In genomic region chr3:109178701-109179100, GRCh38 we compare ENCODE assay signal across 1 cellular context.
TF ChIP-seq lines count a peak whose summit lies in the region.

No MANE protein-coding gene starts in this region.

TF ChIP-seq in HepG2, 621 proteins besides CTCF, POLR2A, EP300 and RAD21 (continued from another document):
- TF ChIP-seq, protein P1, sequence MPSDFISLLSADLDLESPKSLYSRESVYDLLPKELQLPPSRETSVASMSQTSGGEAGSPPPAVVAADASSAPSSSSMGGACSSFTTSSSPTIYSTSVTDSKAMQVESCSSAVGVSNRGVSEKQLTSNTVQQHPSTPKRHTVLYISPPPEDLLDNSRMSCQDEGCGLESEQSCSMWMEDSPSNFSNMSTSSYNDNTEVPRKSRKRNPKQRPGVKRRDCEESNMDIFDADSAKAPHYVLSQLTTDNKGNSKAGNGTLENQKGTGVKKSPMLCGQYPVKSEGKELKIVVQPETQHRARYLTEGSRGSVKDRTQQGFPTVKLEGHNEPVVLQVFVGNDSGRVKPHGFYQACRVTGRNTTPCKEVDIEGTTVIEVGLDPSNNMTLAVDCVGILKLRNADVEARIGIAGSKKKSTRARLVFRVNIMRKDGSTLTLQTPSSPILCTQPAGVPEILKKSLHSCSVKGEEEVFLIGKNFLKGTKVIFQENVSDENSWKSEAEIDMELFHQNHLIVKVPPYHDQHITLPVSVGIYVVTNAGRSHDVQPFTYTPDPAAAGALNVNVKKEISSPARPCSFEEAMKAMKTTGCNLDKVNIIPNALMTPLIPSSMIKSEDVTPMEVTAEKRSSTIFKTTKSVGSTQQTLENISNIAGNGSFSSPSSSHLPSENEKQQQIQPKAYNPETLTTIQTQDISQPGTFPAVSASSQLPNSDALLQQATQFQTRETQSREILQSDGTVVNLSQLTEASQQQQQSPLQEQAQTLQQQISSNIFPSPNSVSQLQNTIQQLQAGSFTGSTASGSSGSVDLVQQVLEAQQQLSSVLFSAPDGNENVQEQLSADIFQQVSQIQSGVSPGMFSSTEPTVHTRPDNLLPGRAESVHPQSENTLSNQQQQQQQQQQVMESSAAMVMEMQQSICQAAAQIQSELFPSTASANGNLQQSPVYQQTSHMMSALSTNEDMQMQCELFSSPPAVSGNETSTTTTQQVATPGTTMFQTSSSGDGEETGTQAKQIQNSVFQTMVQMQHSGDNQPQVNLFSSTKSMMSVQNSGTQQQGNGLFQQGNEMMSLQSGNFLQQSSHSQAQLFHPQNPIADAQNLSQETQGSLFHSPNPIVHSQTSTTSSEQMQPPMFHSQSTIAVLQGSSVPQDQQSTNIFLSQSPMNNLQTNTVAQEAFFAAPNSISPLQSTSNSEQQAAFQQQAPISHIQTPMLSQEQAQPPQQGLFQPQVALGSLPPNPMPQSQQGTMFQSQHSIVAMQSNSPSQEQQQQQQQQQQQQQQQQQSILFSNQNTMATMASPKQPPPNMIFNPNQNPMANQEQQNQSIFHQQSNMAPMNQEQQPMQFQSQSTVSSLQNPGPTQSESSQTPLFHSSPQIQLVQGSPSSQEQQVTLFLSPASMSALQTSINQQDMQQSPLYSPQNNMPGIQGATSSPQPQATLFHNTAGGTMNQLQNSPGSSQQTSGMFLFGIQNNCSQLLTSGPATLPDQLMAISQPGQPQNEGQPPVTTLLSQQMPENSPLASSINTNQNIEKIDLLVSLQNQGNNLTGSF (CRISPR knock-in tag; IDR thresholded peaks at IDR 0.05): no peak
- TF ChIP-seq, protein P2, sequence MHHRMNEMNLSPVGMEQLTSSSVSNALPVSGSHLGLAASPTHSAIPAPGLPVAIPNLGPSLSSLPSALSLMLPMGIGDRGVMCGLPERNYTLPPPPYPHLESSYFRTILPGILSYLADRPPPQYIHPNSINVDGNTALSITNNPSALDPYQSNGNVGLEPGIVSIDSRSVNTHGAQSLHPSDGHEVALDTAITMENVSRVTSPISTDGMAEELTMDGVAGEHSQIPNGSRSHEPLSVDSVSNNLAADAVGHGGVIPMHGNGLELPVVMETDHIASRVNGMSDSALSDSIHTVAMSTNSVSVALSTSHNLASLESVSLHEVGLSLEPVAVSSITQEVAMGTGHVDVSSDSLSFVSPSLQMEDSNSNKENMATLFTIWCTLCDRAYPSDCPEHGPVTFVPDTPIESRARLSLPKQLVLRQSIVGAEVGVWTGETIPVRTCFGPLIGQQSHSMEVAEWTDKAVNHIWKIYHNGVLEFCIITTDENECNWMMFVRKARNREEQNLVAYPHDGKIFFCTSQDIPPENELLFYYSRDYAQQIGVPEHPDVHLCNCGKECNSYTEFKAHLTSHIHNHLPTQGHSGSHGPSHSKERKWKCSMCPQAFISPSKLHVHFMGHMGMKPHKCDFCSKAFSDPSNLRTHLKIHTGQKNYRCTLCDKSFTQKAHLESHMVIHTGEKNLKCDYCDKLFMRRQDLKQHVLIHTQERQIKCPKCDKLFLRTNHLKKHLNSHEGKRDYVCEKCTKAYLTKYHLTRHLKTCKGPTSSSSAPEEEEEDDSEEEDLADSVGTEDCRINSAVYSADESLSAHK (CRISPR knock-in tag; IDR thresholded peaks at IDR 0.05; ENCODE audit: borderline replicate concordance): no peak
- TF ChIP-seq HOXA3 (CRISPR knock-in tag; IDR thresholded peaks at IDR 0.05): no peak
- no peak for TF ChIP-seq SMARCC2 (IDR thresholded peaks at IDR 0.05)
- TF ChIP-seq ZFP82 (CRISPR knock-in tag; IDR thresholded peaks at IDR 0.05; ENCODE audit: borderline replicate concordance): no peak
- TF ChIP-seq, protein P3, sequence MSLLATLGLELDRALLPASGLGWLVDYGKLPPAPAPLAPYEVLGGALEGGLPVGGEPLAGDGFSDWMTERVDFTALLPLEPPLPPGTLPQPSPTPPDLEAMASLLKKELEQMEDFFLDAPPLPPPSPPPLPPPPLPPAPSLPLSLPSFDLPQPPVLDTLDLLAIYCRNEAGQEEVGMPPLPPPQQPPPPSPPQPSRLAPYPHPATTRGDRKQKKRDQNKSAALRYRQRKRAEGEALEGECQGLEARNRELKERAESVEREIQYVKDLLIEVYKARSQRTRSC (CRISPR knock-in tag; IDR thresholded peaks at IDR 0.05; ENCODE audit: low read depth): no peak
- TF ChIP-seq BRD4 (CRISPR knock-in tag; IDR thresholded peaks at IDR 0.05): no peak
- no peak for TF ChIP-seq NAIF1 (CRISPR knock-in tag; IDR thresholded peaks at IDR 0.05; ENCODE audit: borderline replicate concordance)
- no peak for TF ChIP-seq ZNF577 (CRISPR knock-in tag; IDR thresholded peaks at IDR 0.05; ENCODE audit: borderline replicate concordance, low read depth)
- TF ChIP-seq GLI4 (CRISPR knock-in tag; IDR thresholded peaks at IDR 0.05; ENCODE audit: borderline replicate concordance): no peak
- TF ChIP-seq, protein P4, sequence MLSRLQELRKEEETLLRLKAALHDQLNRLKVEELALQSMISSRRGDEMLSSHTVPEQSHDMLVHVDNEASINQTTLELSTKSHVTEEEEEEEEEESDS (CRISPR knock-in tag; IDR thresholded peaks at IDR 0.05; ENCODE audit: borderline replicate concordance): no peak
- TF ChIP-seq PRPF4 (IDR thresholded peaks at IDR 0.05; ENCODE audit: low read depth, low read length, poor library complexity, severe bottlenecking): no peak
- no peak for TF ChIP-seq CENPX (CRISPR knock-in tag; IDR thresholded peaks at IDR 0.05)
- TF ChIP-seq, protein P5, sequence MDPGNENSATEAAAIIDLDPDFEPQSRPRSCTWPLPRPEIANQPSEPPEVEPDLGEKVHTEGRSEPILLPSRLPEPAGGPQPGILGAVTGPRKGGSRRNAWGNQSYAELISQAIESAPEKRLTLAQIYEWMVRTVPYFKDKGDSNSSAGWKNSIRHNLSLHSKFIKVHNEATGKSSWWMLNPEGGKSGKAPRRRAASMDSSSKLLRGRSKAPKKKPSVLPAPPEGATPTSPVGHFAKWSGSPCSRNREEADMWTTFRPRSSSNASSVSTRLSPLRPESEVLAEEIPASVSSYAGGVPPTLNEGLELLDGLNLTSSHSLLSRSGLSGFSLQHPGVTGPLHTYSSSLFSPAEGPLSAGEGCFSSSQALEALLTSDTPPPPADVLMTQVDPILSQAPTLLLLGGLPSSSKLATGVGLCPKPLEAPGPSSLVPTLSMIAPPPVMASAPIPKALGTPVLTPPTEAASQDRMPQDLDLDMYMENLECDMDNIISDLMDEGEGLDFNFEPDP (CRISPR knock-in tag; conservative IDR thresholded peaks at IDR 0.05): no peak
- no peak for TF ChIP-seq MXD4 (CRISPR knock-in tag; IDR thresholded peaks at IDR 0.05)
